Comparison of ENCODE assay signal across 8 cellular contexts in the genomic region with DNA sequence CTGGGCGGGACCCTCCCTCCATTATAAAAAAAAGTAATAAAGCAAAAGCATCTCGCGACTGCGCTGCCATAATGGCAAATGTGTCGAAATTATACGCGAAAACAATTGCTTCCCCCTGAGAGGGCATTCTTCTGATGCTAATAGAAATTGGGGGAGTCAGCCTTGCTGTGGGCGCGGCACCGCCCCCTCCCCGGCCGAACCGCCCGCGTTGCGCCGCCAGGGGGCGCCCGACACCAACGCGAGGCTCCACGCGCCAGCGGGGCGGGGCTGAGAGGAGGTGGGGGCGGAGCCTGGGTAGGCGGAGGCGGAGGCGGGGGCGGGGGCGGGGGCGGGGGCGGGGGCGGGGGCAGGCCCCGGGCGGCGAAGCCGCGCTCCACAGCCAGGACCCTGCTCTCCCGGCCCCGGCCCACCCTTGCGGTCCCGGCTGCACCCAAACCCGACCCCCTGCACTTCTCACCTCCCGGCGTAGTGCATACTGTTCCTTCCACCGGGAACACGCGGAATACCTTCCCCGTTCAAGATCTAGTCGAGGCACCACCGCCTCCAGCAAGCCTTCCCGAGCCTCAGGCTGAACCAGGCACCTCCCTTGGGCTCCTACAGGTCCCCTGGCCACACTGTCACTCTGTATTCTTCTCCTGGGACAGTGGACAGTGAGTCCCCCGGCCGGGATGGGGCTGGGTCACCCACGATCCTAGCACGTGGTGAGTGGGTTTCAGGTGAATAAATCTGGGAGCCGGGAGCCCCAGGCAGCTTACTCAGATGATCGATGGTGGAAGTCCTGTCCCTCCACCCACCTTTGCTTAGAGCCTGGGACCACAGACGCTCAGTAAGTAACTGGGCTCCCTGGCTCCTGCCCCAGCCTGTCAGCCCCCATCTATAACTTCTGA. TPM values are rescaled to one million over a fixed set of nuclear protein-coding genes. Genes with fewer than 3 reads are reported as not detected.
DNase-seq lines count a peak whose midpoint lies in the region; ATAC-seq and TF ChIP-seq lines count a peak whose summit lies in the region.

No MANE protein-coding gene starts in this region.

- TF ChIP-seq CTCF in WERI-Rb-1 (IDR thresholded peaks at IDR 0.05; ENCODE audit: low read depth, low read length): peak; percentile 79

- H3K9me3 ChIP-seq in WERI-Rb-1 (ENCODE audit: severe bottlenecking) (no peaks in the 10 kb centered on the region), skeletal muscle tissue (ENCODE audit: control insufficient read depth in 3 of 3, low read length in 3 of 3) (no peaks in the 10 kb centered on the region)

- peak overlapping the region; percentile 68 to 91 (median 74) for H3K9ac ChIP-seq in skeletal muscle tissue (ENCODE audit: low read depth in 1 of 3, low read length in 3 of 3)

- ATAC-seq in GM21528 (IDR thresholded peaks at IDR 0.05; ENCODE audit: low FRiP score, unreplicated experiment): peak; percentile 59
- ATAC-seq in GM21367 (IDR thresholded peaks at IDR 0.05; ENCODE audit: unreplicated experiment): no peak

- H3K27ac ChIP-seq in WERI-Rb-1: no peak overlapping the region
- peak overlapping the region; percentile 21 for H3K27ac ChIP-seq in skeletal muscle tissue (ENCODE audit: low read depth, low read length)

- H3K27me3 ChIP-seq in WERI-Rb-1 (ENCODE audit: insufficient read depth, low read depth, severe bottlenecking) (no peaks in the 10 kb centered on the region), skeletal muscle tissue (ENCODE audit: control insufficient read depth in 3 of 3, insufficient read depth in 3 of 3, low read length in 3 of 3) (no peaks in the 10 kb centered on the region)

- H3K4me3 ChIP-seq in WERI-Rb-1 (ENCODE audit: low read depth, low read length) (peak overlapping the region; percentile 83), skeletal muscle tissue (ENCODE audit: low read length in 3 of 3) (peak overlapping the region; percentile 72 to 87 (median 80))

- in situ Hi-C loops in T47D (cut with HindIII; ENCODE audit: low pct_unique_long_range_greater_than_20kb, low sequenced_read_pairs): no loop called here

- H3K4me1 ChIP-seq in skeletal muscle tissue (ENCODE audit: control insufficient read depth in 3 of 3, insufficient read depth in 3 of 3, low read length in 3 of 3): peaks cover 43 to 50% (median 47%) of the 10 kb centered on the region in 3 donors

- DNase-seq in C1 segment of cervical spinal cord (lab: John Stamatoyannopoulos, UW) (peak in 12 of 14 donors; percentile 19 to 90 (median 64)), NCI-H1092 treated with DMSO at 0.1 percent for 48 hours (lab: John Stamatoyannopoulos, UW) (peak; percentile 3), WERI-Rb-1 (peak; percentile 80), T47D (ENCODE audit: low read depth in 1 of 2, low spot score in 1 of 2) (peak; percentile 50 to 77), iPS-NIHi11 (ENCODE audit: low spot score) (peak; percentile 86)

- H3K36me3 ChIP-seq in WERI-Rb-1: no peaks in the 10 kb centered on the region
- H3K36me3 ChIP-seq in skeletal muscle tissue (ENCODE audit: control insufficient read depth in 3 of 3, insufficient read depth in 3 of 3, low read length in 3 of 3): no peaks in the 10 kb centered on the region

RNA-seq across cellular contexts. Expression of a gene that starts 15.5 kb away (rescaled TPM):
- not detected for total RNA-seq in skeletal muscle tissue

RNA-seq across cellular contexts. Expression of a gene that starts 28.5 kb away (rescaled TPM):
- total RNA-seq in skeletal muscle tissue: 6.8 TPM

RNA-seq across cellular contexts. Expression of a gene that starts 40.5 kb away (rescaled TPM):
- 17.2 TPM for total RNA-seq in skeletal muscle tissue

Comparison
In these comparisons a context has a peak if more than half of its experiments do, and no peak if none do; other contexts are left out.
1. DNase-seq: peak in every context shown above with its lines; median percentile 86 in iPS-NIHi11; 80 in WERI-Rb-1; 64 in C1 segment of cervical spinal cord; 64 in T47D; 3 in NCI-H1092 treated with DMSO at 0.1 percent for 48 hours.